8 cellular contexts compared by ENCODE assay signal in genomic region chr18:77055429-77056310, GRCh38.
A peak's percentile ranks its signal among the peaks of the same experiment; 100 is the strongest.
DNase-seq lines count a peak whose midpoint lies in the region; ATAC-seq and TF ChIP-seq lines count a peak whose summit lies in the region.

No MANE protein-coding gene starts in this region.

- DNase-seq in activated T-cell treated with anti-CD3 and anti-CD28 coated beads, Interleukin-2, amount 50 U/mL, for 24 hours = peak; percentile 56
- DNase-seq in activated T-cell treated with anti-CD3 and anti-CD28 coated beads, Interleukin-2, amount 50 U/mL, for 1 hour = no peak
- DNase-seq in activated naive CD8-positive, alpha-beta T cell treated with anti-CD3 and anti-CD28 coated beads, Interleukin-2, amount 50 U/mL, for 24 hours = no peak
- DNase-seq in lower lobe of right lung (peak; percentile 76), type B pancreatic cell (ENCODE audit: extremely low spot score, unreplicated experiment) (no peak), NCI-H1048 (lab: John Stamatoyannopoulos, UW) (no peak), DMS79 treated with DMSO at 0.1 percent for 48 hours (lab: John Stamatoyannopoulos, UW) (no peak)

- H3K9me3 ChIP-seq in lower lobe of right lung = no peaks in the 10 kb centered on the region

- peak overlapping the region; percentile 92 for H3K27ac Mint-ChIP-seq in activated T-cell treated with anti-CD3 and anti-CD28 coated beads, Interleukin-2, amount 50 U/mL, for 24 hours
- peak overlapping the region; percentile 89 for H3K27ac Mint-ChIP-seq in activated naive CD8-positive, alpha-beta T cell treated with anti-CD3 and anti-CD28 coated beads, Interleukin-2, amount 50 U/mL, for 24 hours
- H3K27ac Mint-ChIP-seq in type B pancreatic cell = peak overlapping the region; percentile 89

- H3K9me3 Mint-ChIP-seq in activated T-cell treated with anti-CD3 and anti-CD28 coated beads, Interleukin-2, amount 50 U/mL, for 24 hours = no peaks in the 10 kb centered on the region
- no peaks in the 10 kb centered on the region for H3K9me3 Mint-ChIP-seq in activated naive CD8-positive, alpha-beta T cell treated with anti-CD3 and anti-CD28 coated beads, Interleukin-2, amount 50 U/mL, for 24 hours
- peaks cover 4% of the 10 kb centered on the region for H3K9me3 Mint-ChIP-seq in type B pancreatic cell

- H3K4me1 ChIP-seq in lower lobe of right lung = peaks cover 85% of the 10 kb centered on the region

- H3K27ac ChIP-seq in lower lobe of right lung = peak overlapping the region; percentile 89

- H3K4me1 Mint-ChIP-seq in activated T-cell treated with anti-CD3 and anti-CD28 coated beads, Interleukin-2, amount 50 U/mL, for 24 hours (ENCODE audit: low read depth) = peaks cover 80% of the 10 kb centered on the region
- H3K4me1 Mint-ChIP-seq in activated naive CD8-positive, alpha-beta T cell treated with anti-CD3 and anti-CD28 coated beads, Interleukin-2, amount 50 U/mL, for 24 hours = peaks cover 72% of the 10 kb centered on the region
- H3K4me1 Mint-ChIP-seq in type B pancreatic cell (ENCODE audit: unreplicated experiment) = peaks cover 45% of the 10 kb centered on the region

- no peak overlapping the region for H3K4me3 ChIP-seq in lower lobe of right lung

- TF ChIP-seq CTCF in lower lobe of right lung (IDR thresholded peaks at IDR 0.05) = no peak
- TF ChIP-seq CTCF in type B pancreatic cell (conservative IDR thresholded peaks at IDR 0.05) = no peak

- ATAC-seq in activated naive CD8-positive, alpha-beta T cell treated with anti-CD3 and anti-CD28 coated beads, Interleukin-2, amount 50 U/mL, for 24 hours = no peak
- no peak for ATAC-seq in lower lobe of right lung
- ATAC-seq in HG02642 (IDR thresholded peaks at IDR 0.05; ENCODE audit: poor library complexity, unreplicated experiment) = no peak

- H3K36me3 Mint-ChIP-seq in activated T-cell treated with anti-CD3 and anti-CD28 coated beads, Interleukin-2, amount 50 U/mL, for 24 hours (ENCODE audit: low read depth) = peaks cover 38% of the 10 kb centered on the region
- H3K36me3 Mint-ChIP-seq in activated naive CD8-positive, alpha-beta T cell treated with anti-CD3 and anti-CD28 coated beads, Interleukin-2, amount 50 U/mL, for 24 hours (ENCODE audit: low read depth) = peaks cover 16% of the 10 kb centered on the region
- peaks cover 8% of the 10 kb centered on the region for H3K36me3 Mint-ChIP-seq in type B pancreatic cell

- peak overlapping the region; percentile 76 for H3K4me3 Mint-ChIP-seq in activated T-cell treated with anti-CD3 and anti-CD28 coated beads, Interleukin-2, amount 50 U/mL, for 24 hours
- H3K4me3 Mint-ChIP-seq in activated naive CD8-positive, alpha-beta T cell treated with anti-CD3 and anti-CD28 coated beads, Interleukin-2, amount 50 U/mL, for 24 hours = peak overlapping the region; percentile 81
- H3K4me3 Mint-ChIP-seq in type B pancreatic cell = peak overlapping the region; percentile 42

- intact Hi-C loops in lower lobe of right lung (cut with DNase I) = no loop called here

- no peaks in the 10 kb centered on the region for H3K27me3 Mint-ChIP-seq in activated T-cell treated with anti-CD3 and anti-CD28 coated beads, Interleukin-2, amount 50 U/mL, for 24 hours
- H3K27me3 Mint-ChIP-seq in activated naive CD8-positive, alpha-beta T cell treated with anti-CD3 and anti-CD28 coated beads, Interleukin-2, amount 50 U/mL, for 24 hours = no peaks in the 10 kb centered on the region
- H3K27me3 Mint-ChIP-seq in type B pancreatic cell = no peaks in the 10 kb centered on the region

- H3K27me3 ChIP-seq in lower lobe of right lung (ENCODE audit: low read depth) = no peaks in the 10 kb centered on the region

- H3K36me3 ChIP-seq in lower lobe of right lung = no peaks in the 10 kb centered on the region

Comparison
In these comparisons a context has a peak if more than half of its experiments do, and no peak if none do; other contexts are left out.
1. DNase-seq: peak in activated T-cell treated with anti-CD3 and anti-CD28 coated beads, Interleukin-2, amount 50 U/mL, for 24 hours (single experiment) and lower lobe of right lung (single experiment); none in activated T-cell treated with anti-CD3 and anti-CD28 coated beads, Interleukin-2, amount 50 U/mL, for 1 hour (single experiment), activated naive CD8-positive, alpha-beta T cell treated with anti-CD3 and anti-CD28 coated beads, Interleukin-2, amount 50 U/mL, for 24 hours (single experiment), type B pancreatic cell (single experiment), NCI-H1048 (single experiment) and DMS79 treated with DMSO at 0.1 percent for 48 hours (single experiment).
2. Peak in every context shown above with its lines, with median percentiles within 50 percentile points of each other: H3K27ac Mint-ChIP-seq and H3K4me3 Mint-ChIP-seq.